In the genomic region with DNA sequence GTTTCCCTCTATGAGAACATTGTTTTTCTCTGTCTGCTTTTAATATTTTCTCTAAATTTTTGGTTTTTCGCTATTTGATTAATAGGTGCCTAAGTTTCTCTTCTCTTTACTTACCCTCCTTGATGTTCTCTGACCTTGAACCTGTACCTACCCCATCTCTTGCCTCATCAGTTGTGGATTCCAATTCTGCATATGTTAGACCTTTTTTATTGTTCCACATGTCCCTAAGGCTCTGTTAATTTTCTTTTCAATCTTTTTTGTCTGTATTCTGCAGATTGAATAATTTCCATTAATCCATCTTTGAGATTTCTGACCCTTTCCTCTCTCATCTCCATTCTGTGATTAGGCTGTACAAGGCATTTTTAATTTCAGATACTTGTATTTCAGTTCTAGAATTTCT, we compare ENCODE assay signal across 9 cellular contexts.
"Had no signal": no experiment of that assay in that cellular context is flagged by ENCODE, and none has a peak within 500 bp of the region (broad histone marks: within the 10 kb centered on the region; RNA-seq: fewer than 3 reads in every experiment).

No MANE protein-coding gene starts in this region.

- FAIRE-seq: HTR-8/SVneo, K562 had no signal

- ATAC-seq: K562 had no signal

- H3K27ac ChIP-seq: HL-60, KMS-11 had no signal

- H3K9ac ChIP-seq: KMS-11 had no signal

- DNase-seq: IMR-90, Karpas-422, KBM-7, KG1 had no signal

- H3K4me2 ChIP-seq: KMS-11 had no signal

- H3K9me3 Mint-ChIP-seq: IgD-negative memory B cell had no signal

- H3K4me3 ChIP-seq: K562 had no signal

- H3K27me3 Mint-ChIP-seq: IgD-negative memory B cell had no signal
